8 cellular contexts compared by ENCODE assay signal in the genomic region with DNA sequence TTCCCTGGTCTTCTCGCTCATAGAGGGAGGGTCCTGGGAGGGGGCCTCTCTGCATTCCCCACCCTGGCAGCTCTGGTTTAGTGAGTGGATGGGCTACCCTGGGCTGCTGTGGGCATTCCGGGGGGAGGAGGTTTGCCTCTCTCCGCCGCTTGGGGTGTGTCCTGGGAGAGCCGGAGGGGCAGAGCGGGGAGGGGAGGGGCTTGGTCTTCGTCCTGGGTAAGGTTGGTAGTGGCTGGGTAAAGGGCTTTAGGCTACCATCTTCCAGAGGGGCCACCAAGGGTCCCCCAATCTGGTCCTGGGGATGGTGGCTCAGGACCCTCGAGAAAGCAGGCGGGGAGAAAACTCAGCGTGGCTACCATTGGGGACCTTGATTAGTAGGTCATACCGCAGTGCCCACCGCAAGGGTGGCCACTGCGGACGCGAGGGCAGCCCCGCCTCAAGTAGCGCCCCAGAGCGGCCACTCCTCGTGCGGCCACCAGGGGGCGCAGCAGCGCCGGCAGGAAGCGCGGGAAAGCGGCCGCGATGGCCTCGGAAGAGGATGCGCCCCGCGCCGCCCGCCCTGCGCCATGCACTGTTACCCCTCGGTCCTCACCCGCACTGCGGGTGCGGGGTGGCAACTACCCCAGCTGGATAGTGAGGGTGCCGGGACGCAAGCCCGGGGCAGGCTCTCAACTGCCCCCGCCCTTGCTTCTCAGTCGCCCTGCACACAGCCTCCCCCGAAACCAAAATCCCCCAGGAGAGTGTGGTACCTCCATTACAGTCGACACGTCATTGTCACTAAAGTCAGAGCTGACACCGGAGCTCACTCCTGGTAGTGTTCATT. TPM values are rescaled to one million over a fixed set of nuclear protein-coding genes. Genes with fewer than 3 reads are reported as not detected.
DNase-seq lines count a peak whose midpoint lies in the region; ATAC-seq and TF ChIP-seq lines count a peak whose summit lies in the region.

No MANE protein-coding gene starts in this region.

- H4K8ac ChIP-seq in H9 (replicated peaks; ENCODE audit: insufficient read length, low read depth, low read length) = no peak overlapping the region

- H3K4me2 ChIP-seq in H9 (ENCODE audit: insufficient read depth, insufficient read length, low read length) = peak overlapping the region; percentile 42
- peak overlapping the region; percentile 58 for H3K4me2 ChIP-seq in neural progenitor cell

- no peak overlapping the region for H4K5ac ChIP-seq in H9 (ENCODE audit: insufficient read length, low read depth, low read length)

- TF ChIP-seq CTCF in C4-2B (conservative IDR thresholded peaks at IDR 0.05) = peak; percentile 99
- peak; percentile 98 for TF ChIP-seq CTCF in H9 (conservative IDR thresholded peaks at IDR 0.05)
- peak; percentile 61 for TF ChIP-seq CTCF in fibroblast of mammary gland (conservative IDR thresholded peaks at IDR 0.05; ENCODE audit: control insufficient read depth, insufficient read depth, low read depth, low read length)
- TF ChIP-seq CTCF in neural progenitor cell (IDR thresholded peaks at IDR 0.05) = peak; percentile 96

- no peak overlapping the region for H2BK5ac ChIP-seq in H9 (ENCODE audit: insufficient read length, low read length)

- H3K23me2 ChIP-seq in H9 (ENCODE audit: insufficient read length, low read depth, low read length, poor library complexity, severe bottlenecking) = no peaks in the 10 kb centered on the region

- H3K4ac ChIP-seq in H9 (ENCODE audit: low read depth, low read length) = no peak overlapping the region

- ATAC-seq in HG02678 (IDR thresholded peaks at IDR 0.05; ENCODE audit: unreplicated experiment) = no peak

- H2AFZ ChIP-seq in H9 (ENCODE audit: low read length) = no peak overlapping the region
- peak overlapping the region; percentile 84 for H2AFZ ChIP-seq in neural progenitor cell (replicated peaks)

- H3K36me3 ChIP-seq in neural progenitor cell = no peaks in the 10 kb centered on the region

- DNase-seq in H9 (peak; percentile 79), NOMO-1 treated with dmso at 0.1 percent for 144 hours (lab: John Stamatoyannopoulos, UW; ENCODE audit: unreplicated experiment) (peak; percentile 6), activated T-cell treated with anti-CD3 and anti-CD28 coated beads for 4 hours (peak; percentile 51), fibroblast of mammary gland (ENCODE audit: low read depth) (peak; percentile 24), neural progenitor cell (ENCODE audit: low spot score) (peak; percentile 87), substantia nigra (lab: John Stamatoyannopoulos, UW) (peak in 32 of 49 donors; percentile 5 to 63 (median 24))

- WGBS in H9 (ENCODE audit: extremely low coverage, insufficient read length, low lambda C conversion rate) = no CpG with 5 or more reads among the region's 48 CpGs

- H2BK120ac ChIP-seq in H9 (ENCODE audit: low read depth, low read length, poor library complexity, severe bottlenecking) = no peak overlapping the region

- no peaks in the 10 kb centered on the region for H3K4me1 ChIP-seq in H9 (ENCODE audit: insufficient read depth, low read length)
- H3K4me1 ChIP-seq in neural progenitor cell = no peaks in the 10 kb centered on the region

- no peak overlapping the region for H2BK15ac ChIP-seq in H9 (ENCODE audit: low read depth, low read length)

- no peak overlapping the region for H3K56ac ChIP-seq in H9 (ENCODE audit: insufficient read length, low read depth, low read length)

- H2BK20ac ChIP-seq in H9 (ENCODE audit: low read depth, low read length, poor library complexity, severe bottlenecking) = no peak overlapping the region

- no peak overlapping the region for H3K18ac ChIP-seq in H9 (ENCODE audit: insufficient read length, low read depth, low read length)

- H3T11ph ChIP-seq in H9 (ENCODE audit: low read length) = no peak overlapping the region

- H3K79me1 ChIP-seq in H9 (ENCODE audit: insufficient read depth, low read depth, low read length, poor library complexity, severe bottlenecking) = no peaks in the 10 kb centered on the region

- H3K9me3 Mint-ChIP-seq in H9 (no peaks in the 10 kb centered on the region; a peak in 2 of 5 replicates), neural progenitor cell (peaks cover 4% of the 10 kb centered on the region)

- no peak overlapping the region for H3K23ac ChIP-seq in H9 (ENCODE audit: insufficient read length, low read depth, low read length)

- peak overlapping the region; percentile 36 for H3K27ac ChIP-seq in C4-2B
- no peak overlapping the region for H3K27ac ChIP-seq in H9 (ENCODE audit: insufficient read length, low read depth, low read length)
- no peak overlapping the region for H3K27ac ChIP-seq in neural progenitor cell
- H3K27ac ChIP-seq in substantia nigra (ENCODE audit: low read depth, low read length, poor library complexity, severe bottlenecking) = no peak overlapping the region

- peak overlapping the region; percentile 88; the same call in 1 of the 2 replicates for H3K14ac ChIP-seq in H9 (ENCODE audit: insufficient read depth, low read length)

- H3K27me3 ChIP-seq in H9 (ENCODE audit: insufficient read depth, low read length) = peaks cover 5% of the 10 kb centered on the region; the same call in 1 of the 2 replicates
- peaks cover 25% of the 10 kb centered on the region for H3K27me3 ChIP-seq in neural progenitor cell

- H3K36me3 Mint-ChIP-seq in H9 (ENCODE audit: insufficient read depth in 1 of 3, low read depth in 3 of 3) (no peaks in the 10 kb centered on the region), neural progenitor cell (no peaks in the 10 kb centered on the region)

- no peak overlapping the region; a peak in 1 of 7 replicates for H3K27ac Mint-ChIP-seq in H9
- H3K27ac Mint-ChIP-seq in neural progenitor cell = no peak overlapping the region

- no peaks in the 10 kb centered on the region for H3K9me3 ChIP-seq in H9 (ENCODE audit: control insufficient read depth, low read depth, low read length)
- no peaks in the 10 kb centered on the region for H3K9me3 ChIP-seq in neural progenitor cell (ENCODE audit: low read depth)

- no peak overlapping the region for H3K4me3 ChIP-seq in fibroblast of mammary gland (ENCODE audit: control insufficient read depth, low read depth, low read length)
- H3K4me3 ChIP-seq in neural progenitor cell = peak overlapping the region; percentile 30

- H2BK12ac ChIP-seq in H9 (ENCODE audit: insufficient read length, low read depth, low read length) = no peak overlapping the region

- H3K4me1 Mint-ChIP-seq in H9 (no peaks in the 10 kb centered on the region), neural progenitor cell (peaks cover 5% of the 10 kb centered on the region)

- H2AK5ac ChIP-seq in H9 (ENCODE audit: insufficient read length, low read length) = no peak overlapping the region

- H3K9ac ChIP-seq in H9 (ENCODE audit: extremely low read depth, insufficient read length, low read length) (no peak overlapping the region), neural progenitor cell (no peak overlapping the region)

- H3K79me2 ChIP-seq in H9 (ENCODE audit: insufficient read depth, low read length) (no peaks in the 10 kb centered on the region), neural progenitor cell (ENCODE audit: low read depth) (no peaks in the 10 kb centered on the region)

- H4K20me1 ChIP-seq in H9 (ENCODE audit: control insufficient read depth, insufficient read depth, insufficient read length) (no peaks in the 10 kb centered on the region), neural progenitor cell (ENCODE audit: low read depth) (no peaks in the 10 kb centered on the region)

- H3K4me3 Mint-ChIP-seq in H9 = peak overlapping the region; percentile 53 to 71
- peak overlapping the region; percentile 62 for H3K4me3 Mint-ChIP-seq in neural progenitor cell

- H4K91ac ChIP-seq in H9 (ENCODE audit: insufficient read length, low read depth, low read length) = no peak overlapping the region

- H3K27me3 Mint-ChIP-seq in H9 (ENCODE audit: low read depth) (peaks cover 58% of the 10 kb centered on the region), neural progenitor cell (ENCODE audit: insufficient read depth, low read depth) (peaks cover 9% of the 10 kb centered on the region)

- H3F3A ChIP-seq in neural progenitor cell (ENCODE audit: low read depth) = no peaks in the 10 kb centered on the region

RNA-seq across cellular contexts. Expression of gene SLC25A33, which starts 44.1 kb away (rescaled TPM):
- total RNA-seq in H9 (2021) (8.8 and 9.4 TPM in 2 replicates), neural progenitor cell (ENCODE audit: low replicate concordance) (19.0 and 20.8 TPM in 2 replicates)

Comparison
In these comparisons a context has a peak if more than half of its experiments do, and no peak if none do; other contexts are left out.
1. DNase-seq: peak in every context shown above with its lines; median percentile 87 in neural progenitor cell; 79 in H9; 51 in activated T-cell treated with anti-CD3 and anti-CD28 coated beads for 4 hours; 24 in substantia nigra; 24 in fibroblast of mammary gland; 6 in NOMO-1 treated with dmso at 0.1 percent for 144 hours.